In the genomic region with DNA sequence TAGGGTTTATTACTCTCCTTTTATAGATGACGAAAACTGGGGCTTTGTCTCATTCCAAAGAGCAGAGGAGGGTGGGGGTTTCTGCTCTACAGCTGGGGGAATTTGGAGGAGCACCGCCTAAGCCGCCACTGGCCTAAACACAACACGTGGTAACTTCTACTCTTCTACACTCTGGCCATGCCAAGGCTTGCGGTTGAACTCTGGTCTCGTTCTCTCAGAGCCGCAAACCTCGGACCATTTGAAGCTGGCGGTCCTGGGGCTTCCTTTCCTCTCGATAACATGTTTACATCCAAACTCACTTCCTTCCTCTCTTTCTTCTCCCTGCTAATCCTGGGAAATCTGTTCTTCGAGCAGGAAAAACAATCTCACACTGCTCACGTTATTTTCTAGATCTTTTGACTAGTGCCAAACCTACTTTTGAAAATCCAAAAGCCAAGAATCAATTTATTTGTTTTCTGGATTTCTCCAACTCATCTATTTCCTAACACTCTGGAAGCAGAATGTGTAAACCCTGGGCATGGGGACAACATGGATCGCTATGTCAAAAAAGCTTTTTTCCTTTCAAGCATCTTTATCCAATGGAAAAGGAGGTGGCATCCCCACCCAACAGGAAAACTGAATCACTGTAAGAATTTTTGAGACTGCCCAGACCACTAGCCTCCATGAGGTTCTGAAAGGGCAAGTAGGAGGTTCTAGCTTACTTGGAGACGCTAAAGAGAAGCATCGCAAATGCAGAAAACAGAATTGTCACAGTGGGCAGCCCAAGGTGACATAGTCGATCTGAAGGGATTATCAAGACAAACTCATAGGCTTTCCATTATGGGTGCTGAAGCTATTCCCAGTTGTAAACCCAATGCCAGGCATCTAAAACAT, we compare ENCODE assay signal across 1 cellular context.
TF ChIP-seq lines count a peak whose summit lies in the region.

No MANE protein-coding gene starts in this region.

TF ChIP-seq in HepG2, 621 proteins besides CTCF, POLR2A, EP300 and RAD21 (continued from another document and continues in another):
- TF ChIP-seq, protein P1, sequence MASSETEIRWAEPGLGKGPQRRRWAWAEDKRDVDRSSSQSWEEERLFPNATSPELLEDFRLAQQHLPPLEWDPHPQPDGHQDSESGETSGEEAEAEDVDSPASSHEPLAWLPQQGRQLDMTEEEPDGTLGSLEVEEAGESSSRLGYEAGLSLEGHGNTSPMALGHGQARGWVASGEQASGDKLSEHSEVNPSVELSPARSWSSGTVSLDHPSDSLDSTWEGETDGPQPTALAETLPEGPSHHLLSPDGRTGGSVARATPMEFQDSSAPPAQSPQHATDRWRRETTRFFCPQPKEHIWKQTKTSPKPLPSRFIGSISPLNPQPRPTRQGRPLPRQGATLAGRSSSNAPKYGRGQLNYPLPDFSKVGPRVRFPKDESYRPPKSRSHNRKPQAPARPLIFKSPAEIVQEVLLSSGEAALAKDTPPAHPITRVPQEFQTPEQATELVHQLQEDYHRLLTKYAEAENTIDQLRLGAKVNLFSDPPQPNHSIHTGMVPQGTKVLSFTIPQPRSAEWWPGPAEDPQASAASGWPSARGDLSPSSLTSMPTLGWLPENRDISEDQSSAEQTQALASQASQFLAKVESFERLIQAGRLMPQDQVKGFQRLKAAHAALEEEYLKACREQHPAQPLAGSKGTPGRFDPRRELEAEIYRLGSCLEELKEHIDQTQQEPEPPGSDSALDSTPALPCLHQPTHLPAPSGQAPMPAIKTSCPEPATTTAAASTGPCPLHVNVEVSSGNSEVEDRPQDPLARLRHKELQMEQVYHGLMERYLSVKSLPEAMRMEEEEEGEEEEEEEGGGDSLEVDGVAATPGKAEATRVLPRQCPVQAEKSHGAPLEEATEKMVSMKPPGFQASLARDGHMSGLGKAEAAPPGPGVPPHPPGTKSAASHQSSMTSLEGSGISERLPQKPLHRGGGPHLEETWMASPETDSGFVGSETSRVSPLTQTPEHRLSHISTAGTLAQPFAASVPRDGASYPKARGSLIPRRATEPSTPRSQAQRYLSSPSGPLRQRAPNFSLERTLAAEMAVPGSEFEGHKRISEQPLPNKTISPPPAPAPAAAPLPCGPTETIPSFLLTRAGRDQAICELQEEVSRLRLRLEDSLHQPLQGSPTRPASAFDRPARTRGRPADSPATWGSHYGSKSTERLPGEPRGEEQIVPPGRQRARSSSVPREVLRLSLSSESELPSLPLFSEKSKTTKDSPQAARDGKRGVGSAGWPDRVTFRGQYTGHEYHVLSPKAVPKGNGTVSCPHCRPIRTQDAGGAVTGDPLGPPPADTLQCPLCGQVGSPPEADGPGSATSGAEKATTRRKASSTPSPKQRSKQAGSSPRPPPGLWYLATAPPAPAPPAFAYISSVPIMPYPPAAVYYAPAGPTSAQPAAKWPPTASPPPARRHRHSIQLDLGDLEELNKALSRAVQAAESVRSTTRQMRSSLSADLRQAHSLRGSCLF (CRISPR knock-in tag; IDR thresholded peaks at IDR 0.05; ENCODE audit: borderline replicate concordance): peak; percentile 48; the same call in 1 of the 2 replicates
- TF ChIP-seq ZSCAN25 (CRISPR knock-in tag; IDR thresholded peaks at IDR 0.05): peak; percentile 74
- TF ChIP-seq FOSL2 (CRISPR knock-in tag; IDR thresholded peaks at IDR 0.05): peak; percentile 62
- TF ChIP-seq ZNF878 (CRISPR knock-in tag; IDR thresholded peaks at IDR 0.05): peak; percentile 99
- TF ChIP-seq, protein P2, sequence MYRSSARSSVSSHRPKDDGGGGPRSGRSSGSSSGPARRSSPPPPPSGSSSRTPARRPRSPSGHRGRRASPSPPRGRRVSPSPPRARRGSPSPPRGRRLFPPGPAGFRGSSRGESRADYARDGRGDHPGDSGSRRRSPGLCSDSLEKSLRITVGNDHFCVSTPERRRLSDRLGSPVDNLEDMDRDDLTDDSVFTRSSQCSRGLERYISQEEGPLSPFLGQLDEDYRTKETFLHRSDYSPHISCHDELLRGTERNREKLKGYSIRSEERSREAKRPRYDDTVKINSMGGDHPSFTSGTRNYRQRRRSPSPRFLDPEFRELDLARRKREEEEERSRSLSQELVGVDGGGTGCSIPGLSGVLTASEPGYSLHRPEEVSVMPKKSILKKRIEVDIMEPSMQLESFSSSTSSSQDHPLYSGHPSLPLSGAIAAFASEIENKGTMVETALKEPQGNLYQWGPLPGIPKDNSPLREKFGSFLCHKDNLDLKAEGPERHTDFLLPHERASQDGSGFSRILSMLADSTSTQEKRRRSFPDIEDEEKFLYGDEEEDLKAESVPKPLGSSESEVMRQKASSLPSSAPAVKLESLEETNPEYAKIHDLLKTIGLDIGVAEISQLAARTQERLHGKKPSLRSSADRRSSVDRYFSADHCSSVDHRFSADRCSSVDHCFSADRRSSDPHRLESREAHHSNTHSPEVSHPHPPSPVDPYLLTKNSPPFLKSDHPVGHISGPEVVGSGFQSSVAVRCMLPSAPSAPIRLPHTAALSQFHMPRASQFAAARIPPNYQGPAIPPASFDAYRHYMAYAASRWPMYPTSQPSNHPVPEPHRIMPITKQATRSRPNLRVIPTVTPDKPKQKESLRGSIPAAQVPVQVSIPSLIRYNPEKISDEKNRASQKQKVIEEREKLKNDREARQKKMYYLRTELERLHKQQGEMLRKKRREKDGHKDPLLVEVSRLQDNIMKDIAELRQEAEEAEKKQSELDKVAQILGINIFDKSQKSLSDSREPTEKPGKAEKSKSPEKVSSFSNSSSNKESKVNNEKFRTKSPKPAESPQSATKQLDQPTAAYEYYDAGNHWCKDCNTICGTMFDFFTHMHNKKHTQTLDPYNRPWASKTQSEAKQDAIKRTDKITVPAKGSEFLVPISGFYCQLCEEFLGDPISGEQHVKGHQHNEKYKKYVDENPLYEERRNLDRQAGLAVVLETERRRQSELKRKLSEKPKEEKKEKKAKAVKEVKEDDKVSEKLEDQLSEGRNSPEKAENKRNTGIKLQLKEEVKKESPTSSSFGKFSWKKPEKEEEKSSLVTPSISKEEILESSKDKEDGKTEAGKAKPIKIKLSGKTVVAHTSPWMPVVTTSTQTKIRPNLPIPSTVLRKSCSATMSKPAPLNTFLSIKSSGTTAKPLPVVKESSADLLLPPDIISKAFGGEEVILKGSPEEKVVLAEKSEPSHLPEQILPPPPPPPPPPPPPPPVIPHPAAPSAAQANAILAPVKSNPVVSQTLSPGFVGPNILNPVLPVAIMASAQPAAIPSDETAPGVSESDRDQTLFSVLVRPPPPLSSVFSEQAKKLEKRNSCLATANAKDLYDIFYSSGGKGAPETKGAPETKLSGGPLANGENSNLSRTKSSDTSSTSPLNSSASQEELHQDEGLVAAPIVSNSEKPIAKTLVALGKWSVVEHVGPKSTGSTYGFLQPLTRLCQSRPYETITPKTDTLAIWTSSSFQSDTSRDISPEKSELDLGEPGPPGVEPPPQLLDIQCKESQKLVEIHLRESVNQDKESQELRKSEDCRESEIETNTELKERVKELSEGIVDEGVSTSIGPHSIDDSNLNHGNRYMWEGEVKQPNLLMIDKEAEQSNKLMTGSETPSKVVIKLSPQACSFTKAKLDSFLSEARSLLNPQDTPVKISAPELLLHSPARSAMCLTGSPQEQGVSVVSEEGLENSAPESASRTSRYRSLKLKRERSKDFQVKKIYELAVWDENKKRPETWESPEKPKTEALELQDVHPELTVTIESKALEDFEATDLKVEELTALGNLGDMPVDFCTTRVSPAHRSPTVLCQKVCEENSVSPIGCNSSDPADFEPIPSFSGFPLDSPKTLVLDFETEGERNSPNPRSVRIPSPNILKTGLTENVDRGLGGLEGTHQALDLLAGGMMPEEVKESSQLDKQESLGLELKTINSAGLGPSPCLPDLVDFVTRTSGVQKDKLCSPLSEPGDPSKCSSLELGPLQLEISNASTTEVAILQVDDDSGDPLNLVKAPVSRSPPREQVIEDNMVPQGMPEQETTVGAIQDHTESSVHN (CRISPR knock-in tag; IDR thresholded peaks at IDR 0.05): no peak; the same call in 1 of the 2 replicates
- peak; percentile 98; the same call in 1 of the 2 replicates for TF ChIP-seq ZNF580 (CRISPR knock-in tag; IDR thresholded peaks at IDR 0.05; ENCODE audit: borderline replicate concordance, low read depth)
- no peak for TF ChIP-seq SP1 (IDR thresholded peaks at IDR 0.05)
- TF ChIP-seq SP1 (CRISPR knock-in tag; IDR thresholded peaks at IDR 0.05): no peak
- TF ChIP-seq ZNF660 (CRISPR knock-in tag; IDR thresholded peaks at IDR 0.05; ENCODE audit: borderline replicate concordance, low read depth): no peak
- TF ChIP-seq ZNF839 (CRISPR knock-in tag; IDR thresholded peaks at IDR 0.05; ENCODE audit: borderline replicate concordance): no peak
- TF ChIP-seq ZFP41 (CRISPR knock-in tag; IDR thresholded peaks at IDR 0.05; ENCODE audit: borderline replicate concordance): no peak
- TF ChIP-seq KLF15 (CRISPR knock-in tag; IDR thresholded peaks at IDR 0.05; ENCODE audit: borderline replicate concordance): no peak
- no peak for TF ChIP-seq SALL2 (CRISPR knock-in tag; IDR thresholded peaks at IDR 0.05)
- TF ChIP-seq ZNF790 (CRISPR knock-in tag; IDR thresholded peaks at IDR 0.05; ENCODE audit: borderline replicate concordance): peak; percentile 30; the same call in 1 of the 2 replicates
- TF ChIP-seq TOPORS (CRISPR knock-in tag; IDR thresholded peaks at IDR 0.05): peak; percentile 93
- TF ChIP-seq, protein P3, sequence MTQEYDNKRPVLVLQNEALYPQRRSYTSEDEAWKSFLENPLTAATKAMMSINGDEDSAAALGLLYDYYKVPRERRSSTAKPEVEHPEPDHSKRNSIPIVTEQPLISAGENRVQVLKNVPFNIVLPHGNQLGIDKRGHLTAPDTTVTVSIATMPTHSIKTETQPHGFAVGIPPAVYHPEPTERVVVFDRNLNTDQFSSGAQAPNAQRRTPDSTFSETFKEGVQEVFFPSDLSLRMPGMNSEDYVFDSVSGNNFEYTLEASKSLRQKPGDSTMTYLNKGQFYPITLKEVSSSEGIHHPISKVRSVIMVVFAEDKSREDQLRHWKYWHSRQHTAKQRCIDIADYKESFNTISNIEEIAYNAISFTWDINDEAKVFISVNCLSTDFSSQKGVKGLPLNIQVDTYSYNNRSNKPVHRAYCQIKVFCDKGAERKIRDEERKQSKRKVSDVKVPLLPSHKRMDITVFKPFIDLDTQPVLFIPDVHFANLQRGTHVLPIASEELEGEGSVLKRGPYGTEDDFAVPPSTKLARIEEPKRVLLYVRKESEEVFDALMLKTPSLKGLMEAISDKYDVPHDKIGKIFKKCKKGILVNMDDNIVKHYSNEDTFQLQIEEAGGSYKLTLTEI (CRISPR knock-in tag; conservative IDR thresholded peaks at IDR 0.05): no peak
- TF ChIP-seq MLLT10 (CRISPR knock-in tag; IDR thresholded peaks at IDR 0.05): no peak
- TF ChIP-seq ZSCAN21 (CRISPR knock-in tag; IDR thresholded peaks at IDR 0.05; ENCODE audit: borderline replicate concordance): peak; percentile 96
- peak; percentile 75 for TF ChIP-seq ATF7-NPFF (CRISPR knock-in tag; IDR thresholded peaks at IDR 0.05; ENCODE audit: low read depth)
- TF ChIP-seq ZNF101 (CRISPR knock-in tag; IDR thresholded peaks at IDR 0.05; ENCODE audit: borderline replicate concordance, low read depth): no peak
- TF ChIP-seq, protein P4, sequence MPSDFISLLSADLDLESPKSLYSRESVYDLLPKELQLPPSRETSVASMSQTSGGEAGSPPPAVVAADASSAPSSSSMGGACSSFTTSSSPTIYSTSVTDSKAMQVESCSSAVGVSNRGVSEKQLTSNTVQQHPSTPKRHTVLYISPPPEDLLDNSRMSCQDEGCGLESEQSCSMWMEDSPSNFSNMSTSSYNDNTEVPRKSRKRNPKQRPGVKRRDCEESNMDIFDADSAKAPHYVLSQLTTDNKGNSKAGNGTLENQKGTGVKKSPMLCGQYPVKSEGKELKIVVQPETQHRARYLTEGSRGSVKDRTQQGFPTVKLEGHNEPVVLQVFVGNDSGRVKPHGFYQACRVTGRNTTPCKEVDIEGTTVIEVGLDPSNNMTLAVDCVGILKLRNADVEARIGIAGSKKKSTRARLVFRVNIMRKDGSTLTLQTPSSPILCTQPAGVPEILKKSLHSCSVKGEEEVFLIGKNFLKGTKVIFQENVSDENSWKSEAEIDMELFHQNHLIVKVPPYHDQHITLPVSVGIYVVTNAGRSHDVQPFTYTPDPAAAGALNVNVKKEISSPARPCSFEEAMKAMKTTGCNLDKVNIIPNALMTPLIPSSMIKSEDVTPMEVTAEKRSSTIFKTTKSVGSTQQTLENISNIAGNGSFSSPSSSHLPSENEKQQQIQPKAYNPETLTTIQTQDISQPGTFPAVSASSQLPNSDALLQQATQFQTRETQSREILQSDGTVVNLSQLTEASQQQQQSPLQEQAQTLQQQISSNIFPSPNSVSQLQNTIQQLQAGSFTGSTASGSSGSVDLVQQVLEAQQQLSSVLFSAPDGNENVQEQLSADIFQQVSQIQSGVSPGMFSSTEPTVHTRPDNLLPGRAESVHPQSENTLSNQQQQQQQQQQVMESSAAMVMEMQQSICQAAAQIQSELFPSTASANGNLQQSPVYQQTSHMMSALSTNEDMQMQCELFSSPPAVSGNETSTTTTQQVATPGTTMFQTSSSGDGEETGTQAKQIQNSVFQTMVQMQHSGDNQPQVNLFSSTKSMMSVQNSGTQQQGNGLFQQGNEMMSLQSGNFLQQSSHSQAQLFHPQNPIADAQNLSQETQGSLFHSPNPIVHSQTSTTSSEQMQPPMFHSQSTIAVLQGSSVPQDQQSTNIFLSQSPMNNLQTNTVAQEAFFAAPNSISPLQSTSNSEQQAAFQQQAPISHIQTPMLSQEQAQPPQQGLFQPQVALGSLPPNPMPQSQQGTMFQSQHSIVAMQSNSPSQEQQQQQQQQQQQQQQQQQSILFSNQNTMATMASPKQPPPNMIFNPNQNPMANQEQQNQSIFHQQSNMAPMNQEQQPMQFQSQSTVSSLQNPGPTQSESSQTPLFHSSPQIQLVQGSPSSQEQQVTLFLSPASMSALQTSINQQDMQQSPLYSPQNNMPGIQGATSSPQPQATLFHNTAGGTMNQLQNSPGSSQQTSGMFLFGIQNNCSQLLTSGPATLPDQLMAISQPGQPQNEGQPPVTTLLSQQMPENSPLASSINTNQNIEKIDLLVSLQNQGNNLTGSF (CRISPR knock-in tag; IDR thresholded peaks at IDR 0.05): peak; percentile 51; the same call in 1 of the 2 replicates
- TF ChIP-seq ZNF614 (CRISPR knock-in tag; IDR thresholded peaks at IDR 0.05; ENCODE audit: borderline replicate concordance): peak; percentile 96
- peak; percentile 78 for TF ChIP-seq ZSCAN12 (CRISPR knock-in tag; IDR thresholded peaks at IDR 0.05)
- no peak for TF ChIP-seq FOSL1 (CRISPR knock-in tag; IDR thresholded peaks at IDR 0.05; ENCODE audit: borderline replicate concordance)
- TF ChIP-seq SP5 (CRISPR knock-in tag; IDR thresholded peaks at IDR 0.05; ENCODE audit: borderline replicate concordance, low read depth): peak; percentile 72; the same call in 1 of the 2 replicates
- peak; percentile 82 for TF ChIP-seq THAP11 (CRISPR knock-in tag; IDR thresholded peaks at IDR 0.05)
- peak; percentile 68 for TF ChIP-seq PHF8 (CRISPR knock-in tag; IDR thresholded peaks at IDR 0.05)
- TF ChIP-seq SIX4 (CRISPR knock-in tag; IDR thresholded peaks at IDR 0.05): no peak
- TF ChIP-seq SKI (IDR thresholded peaks at IDR 0.05; ENCODE audit: partially characterized antibody): peak; percentile 11
- TF ChIP-seq ZNF432 (CRISPR knock-in tag; IDR thresholded peaks at IDR 0.05; ENCODE audit: borderline replicate concordance): no peak
- peak; percentile 49 for TF ChIP-seq HNRNPK (IDR thresholded peaks at IDR 0.05; ENCODE audit: low read depth, low read length, poor library complexity, severe bottlenecking)
- TF ChIP-seq TGIF2 (CRISPR knock-in tag; IDR thresholded peaks at IDR 0.05): peak; percentile 96
